ENCODE assay signal across 19 cellular contexts in the genomic region with DNA sequence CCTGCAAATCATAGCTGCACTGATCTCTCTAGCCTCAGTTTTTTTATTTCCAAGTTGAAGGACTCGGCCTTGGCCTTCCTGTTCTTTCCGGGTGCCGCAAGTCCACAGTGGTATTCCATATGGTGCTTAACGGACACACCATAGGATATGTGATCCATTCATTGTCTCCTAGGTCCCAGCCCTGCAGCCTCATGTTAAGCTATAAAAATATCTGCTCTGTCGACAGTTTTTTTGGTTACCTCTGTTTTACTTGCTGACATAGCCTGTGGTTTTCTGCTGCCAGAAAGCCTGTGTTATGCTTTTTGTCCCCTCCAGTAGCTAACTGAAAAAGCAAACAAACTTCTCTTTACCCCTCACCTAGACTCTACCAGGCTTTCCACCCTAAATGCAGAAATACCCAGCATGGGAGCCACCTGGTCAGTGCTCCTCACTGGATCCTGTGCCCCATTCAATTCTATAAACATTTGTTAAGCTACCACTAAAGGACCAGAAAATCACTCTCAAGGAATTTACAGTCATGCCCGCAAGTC. TPM values are rescaled to one million over a fixed set of nuclear protein-coding genes. Genes with fewer than 3 reads are reported as not detected.
A peak's percentile ranks its signal among the peaks of the same experiment; 100 is the strongest.
DNase-seq lines count a peak whose midpoint lies in the region; TF ChIP-seq lines count a peak whose summit lies in the region.
"Had no signal": no experiment of that assay in that cellular context is flagged by ENCODE, and none has a peak within 500 bp of the region (broad histone marks: within the 10 kb centered on the region; RNA-seq: fewer than 3 reads in every experiment).

No MANE protein-coding gene starts in this region.

- H3K4me2 ChIP-seq in neural progenitor cell, result peak overlapping the region; percentile 68

- no peaks in the 10 kb centered on the region for H3K36me3 ChIP-seq in neural progenitor cell

- H3K79me2 ChIP-seq in neural progenitor cell (ENCODE audit: low read depth), result no peaks in the 10 kb centered on the region

- H3K27me3 Mint-ChIP-seq in neural progenitor cell (ENCODE audit: insufficient read depth, low read depth), result peaks cover 7% of the 10 kb centered on the region

- peak overlapping the region; percentile 27 for H3K4me3 Mint-ChIP-seq in neural progenitor cell

- H3K9me3 Mint-ChIP-seq in neural progenitor cell, result no peaks in the 10 kb centered on the region

- H3K9ac ChIP-seq in neural progenitor cell, result no peak overlapping the region

- CTCF ChIA-PET in AG04450 (lab: Charles Lee), result interaction anchor here (0.9 to 4.1 kb wide), 6 partner anchors 11 to 54 kb away, joined by 3 to 50 read pairs (median 4); partner anchors contain the start of gene CCDC9B

- TF ChIP-seq CTCF in AG04450 (IDR thresholded peaks at IDR 0.05; ENCODE audit: low read depth, low read length), result no peak
- no peak for TF ChIP-seq CTCF in coronary artery (IDR thresholded peaks at IDR 0.05)
- TF ChIP-seq CTCF in neural progenitor cell (IDR thresholded peaks at IDR 0.05), result no peak

- peaks cover 7% of the 10 kb centered on the region for H3K36me3 Mint-ChIP-seq in neural progenitor cell

- H3K27me3 ChIP-seq in AG04450 (ENCODE audit: control insufficient read depth, insufficient read depth, low read length) (no peaks in the 10 kb centered on the region), neural progenitor cell (peaks cover 57% of the 10 kb centered on the region)
- H3K27me3 ChIP-seq: heart left ventricle had no signal

- no peak overlapping the region for H3K27ac Mint-ChIP-seq in neural progenitor cell

- H4K20me1 ChIP-seq in neural progenitor cell (ENCODE audit: low read depth), result peaks cover 41% of the 10 kb centered on the region

- no peak overlapping the region for H3K4me3 ChIP-seq in AG04450 (ENCODE audit: low read depth, low read length)
- no peak overlapping the region for H3K4me3 ChIP-seq in Jurkat, Clone E6-1 (ENCODE audit: low read length)
- peak overlapping the region; percentile 98 for H3K4me3 ChIP-seq in coronary artery
- H3K4me3 ChIP-seq in neural progenitor cell, result no peak overlapping the region
- H3K4me3 ChIP-seq: heart left ventricle had no signal

- H2AFZ ChIP-seq in neural progenitor cell (replicated peaks), result no peak overlapping the region

- POLR2A ChIA-PET in AG04450 (lab: Yijun Ruan, JAX), result interaction anchor here (1.0 to 7.6 kb wide), 3 partner anchors 11 to 16 kb away, joined by 3 to 101 read pairs (median 5); partner anchors contain the start of gene CCDC9B

- peaks cover 43% of the 10 kb centered on the region for H3K4me1 ChIP-seq in neural progenitor cell

- H3K4me1 Mint-ChIP-seq in neural progenitor cell, result peaks cover 62% of the 10 kb centered on the region

- DNase-seq in AG04450 (ENCODE audit: low read depth, low spot score) (no peak), coronary artery (ENCODE audit: low spot score) (no peak), neural progenitor cell (ENCODE audit: low spot score) (no peak), substantia nigra (lab: John Stamatoyannopoulos, UW) (no peak), NCI-H345 treated with DMSO at 0.1 percent for 48 hours (lab: John Stamatoyannopoulos, UW; ENCODE audit: unreplicated experiment) (no peak), NCI-H1105 (lab: John Stamatoyannopoulos, UW) (no peak)
- peak; percentile 32 for DNase-seq in Jurkat, Clone E6-1 (ENCODE audit: low read depth, low spot score)
- DNase-seq in stimulated activated CD8-positive, alpha-beta memory T cell treated with anti-CD3 and anti-CD28 coated beads, Interleukin-4, amount 100 ng/mL, for 48 hours, result no peak
- DNase-seq: activated CD4-positive, CD25-positive, alpha-beta regulatory T cell; activated naive CD4-positive, alpha-beta T cell treated with anti-CD3 and anti-CD28 coated beads, Interleukin-2, amount 50 U/mL, for 16 hours; AML-193; cerebellar nuclear complex; DMS153; NCI-H524; stimulated activated naive CD8-positive, alpha-beta T cell treated with anti-CD3 and anti-CD28 coated beads, Interleukin-15, Interleukin-2, amounts not matched to agents 100 U/mL and 50 U/mL, for 24 hours had no signal

- H3K27ac ChIP-seq in AG04450 (ENCODE audit: low read depth, low read length) (peak overlapping the region; percentile 62), coronary artery (peak overlapping the region; percentile 95 to 98), neural progenitor cell (no peak overlapping the region), substantia nigra (ENCODE audit: low read depth, low read length, poor library complexity, severe bottlenecking) (no peak overlapping the region)

- H3F3A ChIP-seq in neural progenitor cell (ENCODE audit: low read depth), result peaks cover 38% of the 10 kb centered on the region

- H3K9me3 ChIP-seq in AG04450 (ENCODE audit: control insufficient read depth, insufficient read depth, low read length) (no peaks in the 10 kb centered on the region), neural progenitor cell (ENCODE audit: low read depth) (no peaks in the 10 kb centered on the region)
- H3K9me3 ChIP-seq: heart left ventricle had no signal

RNA-seq across cellular contexts. Expression of gene INAFM2, which starts 5.3 kb away (rescaled TPM):
- 10.4 and 11.4 TPM in 2 replicates for polyA plus RNA-seq in AG04450 (2011; rRNA removed)
- polyA minus RNA-seq in AG04450 (2011; rRNA and poly(A)+ RNA removed), result 5.0 and 6.6 TPM in 2 replicates
- polyA plus RNA-seq in Jurkat, Clone E6-1 (2012; ENCODE audit: insufficient read depth, insufficient read length), result 23.3 TPM
- total RNA-seq in neural progenitor cell (ENCODE audit: low replicate concordance), result 11.5 and 18.2 TPM in 2 replicates

RNA-seq across cellular contexts. Expression of gene CCDC9B, which starts 12.0 kb away (rescaled TPM):
- polyA plus RNA-seq in AG04450 (2011; rRNA removed), result 5.5 and 8.4 TPM in 2 replicates
- polyA minus RNA-seq in AG04450 (2011; rRNA and poly(A)+ RNA removed), result 34.8 and 39.9 TPM in 2 replicates
- 1.5 TPM for polyA plus RNA-seq in Jurkat, Clone E6-1 (2012; ENCODE audit: insufficient read depth, insufficient read length)
- total RNA-seq in neural progenitor cell (ENCODE audit: low replicate concordance), result 0.25 TPM in 1 of 2 replicates, not detected in the other
- polyA plus RNA-seq: neural cell had no signal

RNA-seq across cellular contexts. Expression of gene PLCB2, which starts 21.0 kb away (rescaled TPM):
- polyA plus RNA-seq in AG04450 (2011; rRNA removed), result 0.24 and 0.32 TPM in 2 replicates
- polyA minus RNA-seq in AG04450 (2011; rRNA and poly(A)+ RNA removed), result 0.23 and 0.26 TPM in 2 replicates
- polyA plus RNA-seq in Jurkat, Clone E6-1 (2012; ENCODE audit: insufficient read depth, insufficient read length), result 20.5 TPM
- total RNA-seq in neural progenitor cell (ENCODE audit: low replicate concordance), result 0.56 and 2.1 TPM in 2 replicates

RNA-seq across cellular contexts. Expression of gene PHGR1, which starts 22.1 kb away (rescaled TPM):
- not detected in 2 replicates for polyA plus RNA-seq in AG04450 (2011; rRNA removed)
- polyA minus RNA-seq in AG04450 (2011; rRNA and poly(A)+ RNA removed), result not detected in 2 replicates
- polyA plus RNA-seq in Jurkat, Clone E6-1 (2012; ENCODE audit: insufficient read depth, insufficient read length), result not detected
- not detected in 2 replicates for total RNA-seq in neural progenitor cell (ENCODE audit: low replicate concordance)
- total RNA-seq: heart left ventricle, left lobe of liver, skeletal muscle tissue had no signal
- polyA plus RNA-seq: neural cell had no signal

RNA-seq across cellular contexts. Expression of gene DISP2, which starts 29.2 kb away (rescaled TPM):
- 0.11 and 0.36 TPM in 2 replicates for polyA plus RNA-seq in AG04450 (2011; rRNA removed)
- polyA minus RNA-seq in AG04450 (2011; rRNA and poly(A)+ RNA removed), result 0.09 TPM in 2 replicates
- polyA plus RNA-seq in Jurkat, Clone E6-1 (2012; ENCODE audit: insufficient read depth, insufficient read length), result 4.3 TPM
- 0.06 TPM in 1 of 2 replicates, not detected in the other for total RNA-seq in neural progenitor cell (ENCODE audit: low replicate concordance)

Comparison
In these comparisons a context has a peak if more than half of its experiments do, and no peak if none do; other contexts are left out.
1. H3K27ac ChIP-seq: peak in AG04450 (single experiment) and coronary artery (2 of 2); none in neural progenitor cell (single experiment) and substantia nigra (single experiment).